In the genomic region with DNA sequence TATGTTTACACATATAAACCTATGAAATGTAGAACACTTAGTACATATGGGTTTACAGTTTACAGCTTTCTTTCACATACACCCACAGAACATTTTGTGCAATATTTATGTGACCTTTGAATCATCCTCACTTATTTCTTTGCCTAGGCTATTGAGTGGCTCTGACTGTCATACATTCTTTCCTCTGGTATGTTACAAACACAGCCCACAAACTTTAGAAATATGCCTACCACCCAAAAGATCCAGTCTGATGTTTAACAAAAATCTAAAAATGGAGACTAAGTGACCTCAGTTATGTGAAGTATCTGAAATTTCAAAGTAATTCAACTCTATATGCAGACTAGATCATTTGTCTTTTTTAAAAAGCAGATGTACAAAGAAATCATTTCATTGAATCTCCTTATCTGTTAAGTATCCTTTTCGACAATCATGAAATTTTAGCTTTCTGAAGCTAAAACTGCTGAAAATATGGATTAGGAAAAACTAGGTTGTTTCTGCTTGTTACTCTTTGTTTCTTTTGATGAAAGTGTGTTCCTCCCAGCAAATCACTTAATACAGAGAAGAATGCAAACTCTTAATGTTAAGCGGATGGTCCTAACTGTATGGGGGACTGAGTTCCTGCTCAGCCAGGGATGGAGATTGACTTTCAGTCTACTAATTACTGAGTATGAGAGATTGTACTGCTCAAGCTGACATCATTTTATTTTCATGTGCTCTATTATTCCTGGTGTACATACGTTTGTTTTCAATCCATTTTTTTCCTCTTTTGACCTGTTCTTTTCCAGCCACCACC, we compare ENCODE assay signal across 15 cellular contexts. TPM values are rescaled to one million over a fixed set of nuclear protein-coding genes. Genes with fewer than 3 reads are reported as not detected.
DNase-seq lines count a peak whose midpoint lies in the region; ATAC-seq and TF ChIP-seq lines count a peak whose summit lies in the region.
"Had no signal": no experiment of that assay in that cellular context is flagged by ENCODE, and none has a peak within 500 bp of the region (broad histone marks: within the 10 kb centered on the region; RNA-seq: fewer than 3 reads in every experiment).

No MANE protein-coding gene starts in this region.

- no peaks in the 10 kb centered on the region for H3K36me3 ChIP-seq in SK-N-SH (replicated peaks in 1 of 2; ENCODE audit: control insufficient read depth in 1 of 2, insufficient read depth in 2 of 2, low read length in 1 of 2)
- H3K36me3 ChIP-seq: BLaER1 treated with 17β-estradiol and CSF1 and Interleukin-3, amounts not matched to agents 10 nM and 100 nM had no signal

- peak in 1 of 2 experiments; percentile 56; a peak in 1 of 4 replicates for TF ChIP-seq EP300 in SK-N-SH (IDR thresholded peaks at IDR 0.05; ENCODE audit: borderline replicate concordance in 1 of 2, low read depth in 1 of 2, low read length in 1 of 2)

- peak; percentile 37 for ATAC-seq in omental fat pad (ENCODE audit: low FRiP score)
- ATAC-seq in GM21528 (IDR thresholded peaks at IDR 0.05; ENCODE audit: low FRiP score, unreplicated experiment): no peak
- no peak for ATAC-seq in HG03565 (IDR thresholded peaks at IDR 0.05; ENCODE audit: unreplicated experiment)
- ATAC-seq: activated CD8-positive, alpha-beta T cell treated with anti-CD3 and anti-CD28 coated beads, Interleukin-2, amount 10 ng/mL, durations not matched to agents 7 days and 5 days had no signal

- H3K4me1 ChIP-seq in SK-N-SH (ENCODE audit: control insufficient read depth in 1 of 2, insufficient read depth in 2 of 2, low read depth in 1 of 2, low read length in 1 of 2): peaks cover 0 to 6% of the 10 kb centered on the region in 2 experiments; a peak in 2 of 4 replicates

- no peak overlapping the region for H3K9ac ChIP-seq in SK-N-SH
- H3K9ac ChIP-seq: BLaER1 treated with 17β-estradiol and CSF1 and Interleukin-3, amounts not matched to agents 10 nM and 100 nM had no signal

- 0 out of 2 replicates have a peak overlapping the region, but pooled peaks have one; percentile 18 for H2AFZ ChIP-seq in SK-N-SH (ENCODE audit: low read depth)

- no peak for TF ChIP-seq RAD21 in SK-N-SH (IDR thresholded peaks at IDR 0.05; ENCODE audit: low read length)

- 51% methylated on average over 3 of the region's 3 CpGs for WGBS in SK-N-SH (ENCODE audit: low lambda C conversion rate)

- TF ChIP-seq CTCF in SK-N-SH (IDR thresholded peaks at IDR 0.05): no peak
- TF ChIP-seq CTCF in omental fat pad (IDR thresholded peaks at IDR 0.05): no peak

- peaks cover 4% of the 10 kb centered on the region; the same call in 1 of the 2 replicates for H3K9me3 ChIP-seq in SK-N-SH

- no peaks in the 10 kb centered on the region for H3K9me2 ChIP-seq in SK-N-SH

- H4K20me1 ChIP-seq in SK-N-SH (ENCODE audit: insufficient read depth): no peaks in the 10 kb centered on the region
- H4K20me1 ChIP-seq: BLaER1 treated with 17β-estradiol and CSF1 and Interleukin-3, amounts not matched to agents 10 nM and 100 nM had no signal

- H3K4me3 ChIP-seq in SK-N-SH (ENCODE audit: low read depth in 2 of 2, low read length in 1 of 2): no peak overlapping the region; a peak in 1 of 4 replicates
- H3K4me3 ChIP-seq: BLaER1 treated with 17β-estradiol and CSF1 and Interleukin-3, amounts not matched to agents 10 nM and 100 nM; SK-N-MC had no signal

- no peaks in the 10 kb centered on the region for H3K79me2 ChIP-seq in SK-N-SH (ENCODE audit: insufficient read depth)

- peak overlapping the region; percentile 56 to 82; a peak in 3 of 4 replicates for H3K27ac ChIP-seq in SK-N-SH (ENCODE audit: low read depth in 2 of 2, low read length in 1 of 2)
- H3K27ac ChIP-seq: BLaER1 treated with 17β-estradiol and CSF1 and Interleukin-3, amounts not matched to agents 10 nM and 100 nM; SK-N-MC had no signal

- DNase-seq in COLO829 (ENCODE audit: low spot score): peak; percentile 36
- DNase-seq in SK-N-SH: no peak
- DNase-seq in fibroblast of peridontal ligament (ENCODE audit: extremely low read depth): peak; percentile 86
- no peak for DNase-seq in omental fat pad (ENCODE audit: low spot score)
- DNase-seq in dermis blood vessel endothelial cell: no peak
- DNase-seq in DMS 273 (lab: John Stamatoyannopoulos, UW; ENCODE audit: unreplicated experiment): no peak
- DNase-seq: activated CD8-positive, alpha-beta T cell treated with anti-CD3 and anti-CD28 coated beads, Interleukin-2, amount 10 ng/mL, durations not matched to agents 7 days and 5 days; DMS79; effector CD4-positive, alpha-beta T cell; kidney; NCI-H1092 had no signal

- no peaks in the 10 kb centered on the region for H3K27me3 ChIP-seq in SK-N-SH (ENCODE audit: insufficient read depth)
- H3K27me3 ChIP-seq: BLaER1 treated with 17β-estradiol and CSF1 and Interleukin-3, amounts not matched to agents 10 nM and 100 nM had no signal

- CTCF ChIA-PET in SK-N-SH (lab: Yijun Ruan, JAX): interaction anchor here (1.0 to 2.6 kb wide), 2 partner anchors 16 to 133 kb away, joined by 3 to 15 read pairs; no protein-coding TSS in a partner anchor

- peaks cover 9% of the 10 kb centered on the region for H3F3A ChIP-seq in SK-N-SH (replicated peaks; ENCODE audit: insufficient read depth)

- no peak overlapping the region for H3K4me2 ChIP-seq in SK-N-SH
- H3K4me2 ChIP-seq: BLaER1 treated with 17β-estradiol and CSF1 and Interleukin-3, amounts not matched to agents 10 nM and 100 nM had no signal

- POLR2A ChIA-PET in SK-N-SH (lab: Yijun Ruan, JAX): no interaction called here

TF ChIP-seq in SK-N-SH, 30 proteins besides CTCF, POLR2A, EP300 and RAD21:
- peak; percentile 38; the same call in 1 of the 2 replicates for TF ChIP-seq FOSL2 (IDR thresholded peaks at IDR 0.05; ENCODE audit: borderline replicate concordance, low read depth)
- no peak for TF ChIP-seq RCOR1 (IDR thresholded peaks at IDR 0.05; ENCODE audit: low read length)
- TF ChIP-seq NFIC (IDR thresholded peaks at IDR 0.05; ENCODE audit: borderline replicate concordance): peak; percentile 5; the same call in 1 of the 2 replicates
- TF ChIP-seq TCF12 (IDR thresholded peaks at IDR 0.05): peak; percentile 75
- peak; percentile 63; the same call in 1 of the 2 replicates for TF ChIP-seq MEF2A (IDR thresholded peaks at IDR 0.05; ENCODE audit: borderline replicate concordance, low read depth)
- TF ChIP-seq CHD2 (IDR thresholded peaks at IDR 0.05; ENCODE audit: low read length, partially characterized antibody): no peak
- no peak for TF ChIP-seq NRF1 (IDR thresholded peaks at IDR 0.05; ENCODE audit: low read depth, low read length)
- peak; percentile 41 for TF ChIP-seq JUND (IDR thresholded peaks at IDR 0.05)
- peak; percentile 31; the same call in 1 of the 2 replicates for TF ChIP-seq POLR2AphosphoS5 (IDR thresholded peaks at IDR 0.05; ENCODE audit: low read depth, low read length)
- TF ChIP-seq, protein P1, sequence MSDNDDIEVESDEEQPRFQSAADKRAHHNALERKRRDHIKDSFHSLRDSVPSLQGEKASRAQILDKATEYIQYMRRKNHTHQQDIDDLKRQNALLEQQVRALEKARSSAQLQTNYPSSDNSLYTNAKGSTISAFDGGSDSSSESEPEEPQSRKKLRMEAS (IDR thresholded peaks at IDR 0.05; ENCODE audit: low read depth): no peak
- peak; percentile 68; the same call in 1 of the 2 replicates for TF ChIP-seq TEAD4 (IDR thresholded peaks at IDR 0.05; ENCODE audit: borderline replicate concordance, insufficient read depth)
- TF ChIP-seq, protein P2, sequence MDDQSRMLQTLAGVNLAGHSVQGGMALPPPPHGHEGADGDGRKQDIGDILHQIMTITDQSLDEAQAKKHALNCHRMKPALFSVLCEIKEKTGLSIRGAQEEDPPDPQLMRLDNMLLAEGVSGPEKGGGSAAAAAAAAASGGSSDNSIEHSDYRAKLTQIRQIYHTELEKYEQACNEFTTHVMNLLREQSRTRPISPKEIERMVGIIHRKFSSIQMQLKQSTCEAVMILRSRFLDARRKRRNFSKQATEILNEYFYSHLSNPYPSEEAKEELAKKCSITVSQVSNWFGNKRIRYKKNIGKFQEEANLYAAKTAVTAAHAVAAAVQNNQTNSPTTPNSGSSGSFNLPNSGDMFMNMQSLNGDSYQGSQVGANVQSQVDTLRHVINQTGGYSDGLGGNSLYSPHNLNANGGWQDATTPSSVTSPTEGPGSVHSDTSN (IDR thresholded peaks at IDR 0.05): peak; percentile 58
- TF ChIP-seq ELF1 (IDR thresholded peaks at IDR 0.05): no peak
- TF ChIP-seq FOXM1 (IDR thresholded peaks at IDR 0.05; ENCODE audit: low read depth): 0 out of 2 replicates have a peak, but pooled peaks have one; percentile 23

RNA-seq across cellular contexts. Expression of a gene that starts 27.7 kb away (rescaled TPM):
- not detected in 2 replicates for polyA plus RNA-seq in SK-N-SH (2012; rRNA removed)
- polyA plus RNA-seq in SK-N-SH (2012; cell fraction: cytosol; rRNA removed): not detected in 2 replicates
- not detected in 2 replicates for polyA plus RNA-seq in SK-N-SH (2012; cell fraction: nucleus; rRNA removed)
- total RNA-seq in omental fat pad (not detected), dermis blood vessel endothelial cell (not detected in 2 replicates)
- total RNA-seq: activated CD8-positive, alpha-beta T cell treated with anti-CD3 and anti-CD28 coated beads, Interleukin-2, amount 10 ng/mL, durations not matched to agents 7 days and 5 days; kidney had no signal

Comparison
In these comparisons a context has a peak if more than half of its experiments do, and no peak if none do; other contexts are left out.
1. DNase-seq: peak in COLO829 (single experiment) and fibroblast of peridontal ligament (single experiment); none in SK-N-SH (single experiment), omental fat pad (single experiment), dermis blood vessel endothelial cell (single experiment) and DMS 273 (single experiment).